ENCODE assay signal across 20 cellular contexts in genomic region chr2:204825681-204826080, GRCh38.
A peak's percentile ranks its signal among the peaks of the same experiment; 100 is the strongest.
DNase-seq lines count a peak whose midpoint lies in the region; ATAC-seq, FAIRE-seq and TF ChIP-seq lines count a peak whose summit lies in the region.
"Had no signal": no experiment of that assay in that cellular context is flagged by ENCODE, and none has a peak within 500 bp of the region (broad histone marks: within the 10 kb centered on the region; RNA-seq: fewer than 3 reads in every experiment).

No MANE protein-coding gene starts in this region.

- peaks cover 15% of the 10 kb centered on the region for H3K9me3 Mint-ChIP-seq in GM23338

- no peaks in the 10 kb centered on the region; a peak in 1 of 22 replicates for H4K20me1 ChIP-seq in BLaER1 treated with 17β-estradiol and CSF1 and Interleukin-3, amounts not matched to agents 10 nM and 100 nM
- H4K20me1 ChIP-seq in GM23338 (replicated peaks; ENCODE audit: insufficient read depth) (no peaks in the 10 kb centered on the region), K562 (replicated peaks; ENCODE audit: control insufficient read depth, insufficient read depth, low read length) (no peaks in the 10 kb centered on the region)

- H2AFZ ChIP-seq in GM23338 (no peak overlapping the region), K562 (ENCODE audit: low read depth, low read length) (no peak overlapping the region)

- no peaks in the 10 kb centered on the region for H3F3A ChIP-seq in GM23338 (replicated peaks; ENCODE audit: low read depth)

- TF ChIP-seq RAD21 in K562 (CRISPR knock-in tag; conservative IDR thresholded peaks at IDR 0.05 in 1 of 2, IDR thresholded peaks at IDR 0.05 in 1 of 2): no peak

- POLR2A ChIA-PET in K562 (lab: Yijun Ruan, JAX): interaction anchor here (1.2 kb wide), 1 partner anchor 81 kb away, joined by 3 read pairs; no protein-coding TSS in a partner anchor

- peaks cover 6% of the 10 kb centered on the region; the same call in 1 of the 3 replicates for H3K36me3 Mint-ChIP-seq in GM23338 (ENCODE audit: low read depth)
- H3K36me3 Mint-ChIP-seq: CD4-positive, CD25-positive, alpha-beta regulatory T cell had no signal

- no peaks in the 10 kb centered on the region for H3K79me2 ChIP-seq in GM23338 (replicated peaks; ENCODE audit: insufficient read depth)
- no peaks in the 10 kb centered on the region for H3K79me2 ChIP-seq in K562 (ENCODE audit: control insufficient read depth, insufficient read depth, low read length)

- intact Hi-C loops in K562 (cut with micrococcal nuclease): no loop called here

- no peaks in the 10 kb centered on the region for H3K27me3 Mint-ChIP-seq in GM23338 (ENCODE audit: insufficient read depth, low read depth, poor library complexity)

- H3K9me1 ChIP-seq in K562 (ENCODE audit: control insufficient read depth, insufficient read depth, low read length): no peaks in the 10 kb centered on the region

- no peak for TF ChIP-seq EP300 in K562 (IDR thresholded peaks at IDR 0.05; ENCODE audit: low read length)

- no peak for DNase-seq in GM23338 (ENCODE audit: low spot score)
- peak; percentile 33 for DNase-seq in OCI-M1 (lab: John Stamatoyannopoulos, UW)
- no peak for DNase-seq in K562 (ENCODE audit: extremely low read depth in 1 of 4, low spot score in 3 of 4)
- DNase-seq in activated naive CD4-positive, alpha-beta T cell treated with Interleukin-2 at 50 U/mL for 16 hours: no peak
- DNase-seq in ureter (ENCODE audit: low spot score): no peak
- DNase-seq in activated T-cell treated with anti-CD3 and anti-CD28 coated beads, Interleukin-2, amount 50 U/mL, for 48 hours: no peak
- DNase-seq: 8988T; CD4-positive, CD25-positive, alpha-beta regulatory T cell; CD8-positive, alpha-beta T cell; DMS 273 treated with DMSO at 0.1 percent for 48 hours; DMS79 treated with DMSO at 0.1 percent for 48 hours; GF-D8; H7; HCEC 1CT had no signal

- in situ Hi-C loops in K562 (cut with MboI): no loop called here

- FAIRE-seq in K562 (lab: Jason Lieb, UNC): no peak
- FAIRE-seq: A549, D721Med, GM18507, H1 had no signal

- peaks cover 9% of the 10 kb centered on the region; the same call in 1 of the 2 replicates for H3K9me2 ChIP-seq in GM23338 (ENCODE audit: insufficient read depth)

- H3K27ac ChIP-seq in BLaER1 treated with 17β-estradiol and CSF1 and Interleukin-3, amounts not matched to agents 10 nM and 100 nM: no peak overlapping the region
- H3K27ac ChIP-seq in GM23338 (ENCODE audit: low read depth): 0 out of 2 replicates have a peak overlapping the region, but pooled peaks have one; percentile 9
- H3K27ac ChIP-seq in K562 (ENCODE audit: extremely low read depth, low read depth, low read length): no peak overlapping the region
- H3K27ac ChIP-seq: A549, C4-2B had no signal

- H3K4me3 Mint-ChIP-seq in GM23338: no peak overlapping the region
- H3K4me3 Mint-ChIP-seq: CD4-positive, CD25-positive, alpha-beta regulatory T cell; CD8-positive, alpha-beta T cell had no signal

- TF ChIP-seq CTCF in GM23338 (conservative IDR thresholded peaks at IDR 0.05; ENCODE audit: low read depth in 2 of 2) (no peak), K562 (IDR thresholded peaks at IDR 0.05 in 2 of 3, conservative IDR thresholded peaks at IDR 0.05 in 1 of 3; ENCODE audit: insufficient read depth in 2 of 3, low read depth in 1 of 3, low read length in 3 of 3) (no peak)

- TF ChIP-seq POLR2A in K562 (conservative IDR thresholded peaks at IDR 0.05): no peak

- WGBS in K562 (ENCODE audit: insufficient coverage, low coverage, missing lambda C conversion rate): 8% methylated on average over 5 of the region's 5 CpGs

- BruUV-seq in K562 (replicated peaks; lab: Mats Ljungman, UMichigan): no TSS peak

- no peak overlapping the region for H3K9ac ChIP-seq in BLaER1 treated with 17β-estradiol and CSF1 and Interleukin-3, amounts not matched to agents 10 nM and 100 nM
- H3K9ac ChIP-seq in K562 (ENCODE audit: insufficient read depth in 1 of 2, low read depth in 2 of 2, low read length in 2 of 2): no peak overlapping the region

- H3K4me1 Mint-ChIP-seq in GM23338: peaks cover 11% of the 10 kb centered on the region; the same call in 1 of the 3 replicates

- H3K4me2 ChIP-seq in BLaER1 treated with 17β-estradiol and CSF1 and Interleukin-3, amounts not matched to agents 10 nM and 100 nM: peak overlapping the region in 9 of 11 experiments; percentile 26 to 67 (median 45); a peak in 14 of 22 replicates
- H3K4me2 ChIP-seq in GM23338 (no peak overlapping the region), K562 (ENCODE audit: insufficient read depth, low read length) (no peak overlapping the region)
- H3K4me2 ChIP-seq: A549 had no signal

- no peaks in the 10 kb centered on the region for H3K36me3 ChIP-seq in BLaER1 treated with 17β-estradiol and CSF1 and Interleukin-3, amounts not matched to agents 10 nM and 100 nM
- H3K36me3 ChIP-seq in GM23338 (ENCODE audit: insufficient read depth): no peaks in the 10 kb centered on the region
- no peaks in the 10 kb centered on the region for H3K36me3 ChIP-seq in K562 (ENCODE audit: control insufficient read depth, insufficient read depth, low read length)

- CTCF ChIA-PET in K562 (lab: Yijun Ruan, JAX; ENCODE audit: low intra/inter-chr PET ratio): no interaction called here

- no peak overlapping the region for H3K4me3 ChIP-seq in BLaER1 treated with 17β-estradiol and CSF1 and Interleukin-3, amounts not matched to agents 10 nM and 100 nM
- H3K4me3 ChIP-seq in GM23338: no peak overlapping the region
- no peak overlapping the region for H3K4me3 ChIP-seq in K562
- H3K4me3 ChIP-seq: A549 had no signal

- no peak overlapping the region for H3K27ac Mint-ChIP-seq in GM23338
- H3K27ac Mint-ChIP-seq: CD4-positive, CD25-positive, alpha-beta regulatory T cell; CD8-positive, alpha-beta T cell had no signal

- peaks cover 4 to 22% (median 14%) of the 10 kb centered on the region in 11 experiments for H3K9me3 ChIP-seq in BLaER1 treated with 17β-estradiol and CSF1 and Interleukin-3, amounts not matched to agents 10 nM and 100 nM (replicated peaks in 1 of 11)
- no peaks in the 10 kb centered on the region for H3K9me3 ChIP-seq in K562 (replicated peaks; ENCODE audit: control insufficient read depth, insufficient read depth, low read depth, low read length)
- H3K9me3 ChIP-seq: A549 had no signal

- ATAC-seq in GM23338 (no peak), K562 (no peak)
- ATAC-seq: A549; CD8-positive, alpha-beta T cell had no signal

- H3K27me3 ChIP-seq in BLaER1 treated with 17β-estradiol and CSF1 and Interleukin-3, amounts not matched to agents 10 nM and 100 nM: no peaks in the 10 kb centered on the region
- H3K27me3 ChIP-seq in GM23338 (ENCODE audit: insufficient read depth) (no peaks in the 10 kb centered on the region), K562 (ENCODE audit: control insufficient read depth in 2 of 2, insufficient read depth in 2 of 2, low read length in 2 of 2) (no peaks in the 10 kb centered on the region)

- peaks cover 15 to 29% (median 21%) of the 10 kb centered on the region in 10 experiments; a peak in 19 of 20 replicates for H3K4me1 ChIP-seq in BLaER1 treated with 17β-estradiol and CSF1 and Interleukin-3, amounts not matched to agents 10 nM and 100 nM
- no peaks in the 10 kb centered on the region for H3K4me1 ChIP-seq in GM23338 (ENCODE audit: insufficient read depth)
- no peaks in the 10 kb centered on the region for H3K4me1 ChIP-seq in K562 (replicated peaks in 1 of 2; ENCODE audit: control insufficient read depth in 2 of 2, insufficient read depth in 2 of 2, low read length in 2 of 2)
- H3K4me1 ChIP-seq: A549 had no signal

TF ChIP-seq in GM23338, 12 proteins besides CTCF, POLR2A, EP300 and RAD21 (continues in another document):
- TF ChIP-seq, protein P1, sequence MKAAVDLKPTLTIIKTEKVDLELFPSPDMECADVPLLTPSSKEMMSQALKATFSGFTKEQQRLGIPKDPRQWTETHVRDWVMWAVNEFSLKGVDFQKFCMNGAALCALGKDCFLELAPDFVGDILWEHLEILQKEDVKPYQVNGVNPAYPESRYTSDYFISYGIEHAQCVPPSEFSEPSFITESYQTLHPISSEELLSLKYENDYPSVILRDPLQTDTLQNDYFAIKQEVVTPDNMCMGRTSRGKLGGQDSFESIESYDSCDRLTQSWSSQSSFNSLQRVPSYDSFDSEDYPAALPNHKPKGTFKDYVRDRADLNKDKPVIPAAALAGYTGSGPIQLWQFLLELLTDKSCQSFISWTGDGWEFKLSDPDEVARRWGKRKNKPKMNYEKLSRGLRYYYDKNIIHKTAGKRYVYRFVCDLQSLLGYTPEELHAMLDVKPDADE (IDR thresholded peaks at IDR 0.05): no peak

TF ChIP-seq in K562, 482 proteins besides CTCF, POLR2A, EP300 and RAD21:
- TF ChIP-seq SPI1 (IDR thresholded peaks at IDR 0.05; ENCODE audit: borderline replicate concordance, low read depth, low read length): 0 out of 2 replicates have a peak, but pooled peaks have one; percentile 9
- no peak for TF ChIP-seq NFXL1 (CRISPR knock-in tag; IDR thresholded peaks at IDR 0.05)
TF ChIP-seq in K562: peak in this region for 1.

Comparison
In these comparisons a context has a peak if more than half of its experiments do, and no peak if none do; other contexts are left out.
1. H3K4me2 ChIP-seq: peak in BLaER1 treated with 17β-estradiol and CSF1 and Interleukin-3, amounts not matched to agents 10 nM and 100 nM (9 of 11); none in GM23338 (single experiment) and K562 (single experiment).